13 cellular contexts compared by ENCODE assay signal in the genomic region with DNA sequence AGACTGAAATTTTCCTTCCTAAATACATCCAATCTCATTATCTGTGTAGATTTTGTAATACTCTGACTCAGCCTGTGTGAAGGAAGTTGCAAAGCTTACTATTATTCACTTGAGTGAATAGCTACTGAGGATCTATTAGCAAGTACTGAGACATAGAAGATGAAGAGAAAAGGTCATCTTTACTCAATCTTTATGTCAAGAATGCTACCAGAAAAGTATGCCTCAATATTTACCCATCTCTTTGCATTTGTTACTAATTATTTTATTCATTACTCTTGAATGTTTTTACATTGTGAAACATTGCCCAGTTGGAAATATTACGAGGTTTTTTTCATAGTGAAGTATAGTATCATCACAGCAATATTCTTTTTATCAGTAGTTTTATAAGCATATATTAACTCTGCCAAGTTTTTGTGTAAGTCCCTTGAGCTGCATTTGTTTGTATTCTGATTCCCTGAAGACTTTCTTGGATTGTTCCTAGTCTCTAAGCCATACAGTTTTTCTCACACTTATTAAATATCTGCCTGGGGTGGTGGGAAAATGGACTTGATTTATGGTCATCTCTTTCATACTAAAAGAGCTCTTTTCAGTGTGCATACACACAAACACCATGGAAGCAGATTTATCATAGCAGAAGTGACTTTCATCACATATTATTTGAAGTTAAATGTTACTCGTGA.
DNase-seq lines count a peak whose midpoint lies in the region; TF ChIP-seq lines count a peak whose summit lies in the region.
"Had no signal": no experiment of that assay in that cellular context is flagged by ENCODE, and none has a peak within 500 bp of the region (broad histone marks: within the 10 kb centered on the region; RNA-seq: fewer than 3 reads in every experiment).

No MANE protein-coding gene starts in this region.

- no peak for TF ChIP-seq CTCF in choroid plexus epithelial cell (conservative IDR thresholded peaks at IDR 0.05; ENCODE audit: low read depth, low read length)
- no peak for TF ChIP-seq CTCF in ascending aorta (IDR thresholded peaks at IDR 0.05)

- no peaks in the 10 kb centered on the region for H3K9me3 ChIP-seq in ascending aorta
- H3K9me3 ChIP-seq: tibial nerve had no signal

- no peaks in the 10 kb centered on the region for H3K27me3 Mint-ChIP-seq in activated T-helper 2 cell treated with anti-CD3 and anti-CD28 coated beads, Interferon-gamma antibody, Interleukin-2, Interleukin-4, amounts not matched to agents 10 μg/mL and 5 μg/mL and 100 μg/mL, durations not matched to agents 14 hours and 24 hours and 36 hours (ENCODE audit: low read depth)

- peaks cover 0 to 11% of the 10 kb centered on the region in 2 donors for H3K4me1 ChIP-seq in ascending aorta

- H3K4me3 ChIP-seq in choroid plexus epithelial cell (ENCODE audit: low read depth, low read length) (no peak overlapping the region), ascending aorta (no peak overlapping the region)
- H3K4me3 ChIP-seq: tibial nerve had no signal

- H3K9me3 Mint-ChIP-seq in activated T-helper 2 cell treated with anti-CD3 and anti-CD28 coated beads, Interferon-gamma antibody, Interleukin-2, Interleukin-4, amounts not matched to agents 10 μg/mL and 5 μg/mL and 100 μg/mL, durations not matched to agents 14 hours and 24 hours and 36 hours = no peaks in the 10 kb centered on the region
- H3K9me3 Mint-ChIP-seq: activated T-cell treated with anti-CD3 and anti-CD28 coated beads, Interleukin-2, amount 50 U/mL, for 4 hours had no signal

- peak; percentile 89 for DNase-seq in EH (ENCODE audit: low read depth)
- DNase-seq in NOMO-1 treated with DMSO at 0.1 percent for 48 hours (lab: John Stamatoyannopoulos, UW; ENCODE audit: unreplicated experiment) = peak; percentile 68
- DNase-seq in choroid plexus epithelial cell (ENCODE audit: low read depth) = peak; percentile 87
- peak; percentile 87 for DNase-seq in renal cortical epithelial cell (ENCODE audit: low read depth)
- no peak for DNase-seq in amniotic stem cell (lab: John Stamatoyannopoulos, UW)
- DNase-seq in activated T-helper 2 cell treated with anti-CD3 and anti-CD28 coated beads, Interferon-gamma antibody, Interleukin-2, Interleukin-4, amounts not matched to agents 10 μg/mL and 5 μg/mL and 100 μg/mL, durations not matched to agents 14 hours and 24 hours and 36 hours (ENCODE audit: low spot score) = no peak
- no peak for DNase-seq in ascending aorta (ENCODE audit: low spot score in 2 of 2)
- DNase-seq in NCI-H345 (lab: John Stamatoyannopoulos, UW) = no peak
- DNase-seq: activated T-cell treated with anti-CD3 and anti-CD28 coated beads, Interleukin-2, amount 50 U/mL, for 4 hours; DMS 273 treated with DMSO at 0.1 percent for 48 hours; hippocampal formation; NCI-H1930 had no signal

- H3K36me3 Mint-ChIP-seq in activated T-helper 2 cell treated with anti-CD3 and anti-CD28 coated beads, Interferon-gamma antibody, Interleukin-2, Interleukin-4, amounts not matched to agents 10 μg/mL and 5 μg/mL and 100 μg/mL, durations not matched to agents 14 hours and 24 hours and 36 hours (ENCODE audit: low read depth) = no peaks in the 10 kb centered on the region

- intact Hi-C loops in activated T-helper 2 cell treated with anti-CD3 and anti-CD28 coated beads, Interferon-gamma antibody, Interleukin-2, Interleukin-4, amounts not matched to agents 10 μg/mL and 5 μg/mL and 100 μg/mL, durations not matched to agents 14 hours and 24 hours and 36 hours (cut with micrococcal nuclease) = no loop called here
- intact Hi-C loops in ascending aorta (cut with DNase I) = loop anchor here (10.0 kb wide), 1 partner anchor 227 kb away; no protein-coding TSS in a partner anchor

- no peaks in the 10 kb centered on the region for H3K36me3 ChIP-seq in ascending aorta
- H3K36me3 ChIP-seq: tibial nerve had no signal

- peaks cover 7% of the 10 kb centered on the region for H3K4me1 Mint-ChIP-seq in activated T-helper 2 cell treated with anti-CD3 and anti-CD28 coated beads, Interferon-gamma antibody, Interleukin-2, Interleukin-4, amounts not matched to agents 10 μg/mL and 5 μg/mL and 100 μg/mL, durations not matched to agents 14 hours and 24 hours and 36 hours (ENCODE audit: low read depth)

- H3K27ac Mint-ChIP-seq in activated T-helper 2 cell treated with anti-CD3 and anti-CD28 coated beads, Interferon-gamma antibody, Interleukin-2, Interleukin-4, amounts not matched to agents 10 μg/mL and 5 μg/mL and 100 μg/mL, durations not matched to agents 14 hours and 24 hours and 36 hours = no peak overlapping the region

- no peak overlapping the region for H3K27ac ChIP-seq in ascending aorta
- H3K27ac ChIP-seq: tibial nerve had no signal

- no peak overlapping the region for H3K4me3 Mint-ChIP-seq in activated T-helper 2 cell treated with anti-CD3 and anti-CD28 coated beads, Interferon-gamma antibody, Interleukin-2, Interleukin-4, amounts not matched to agents 10 μg/mL and 5 μg/mL and 100 μg/mL, durations not matched to agents 14 hours and 24 hours and 36 hours (ENCODE audit: low read depth)
- H3K4me3 Mint-ChIP-seq: activated T-cell treated with anti-CD3 and anti-CD28 coated beads, Interleukin-2, amount 50 U/mL, for 4 hours had no signal

- H3K27me3 ChIP-seq in ascending aorta = no peaks in the 10 kb centered on the region
- H3K27me3 ChIP-seq: tibial nerve had no signal

Comparison
In these comparisons a context has a peak if more than half of its experiments do, and no peak if none do; other contexts are left out.
1. DNase-seq: peak in EH (single experiment), NOMO-1 treated with DMSO at 0.1 percent for 48 hours (single experiment), choroid plexus epithelial cell (single experiment) and renal cortical epithelial cell (single experiment); none in amniotic stem cell (single experiment), activated T-helper 2 cell treated with anti-CD3 and anti-CD28 coated beads, Interferon-gamma antibody, Interleukin-2, Interleukin-4, amounts not matched to agents 10 μg/mL and 5 μg/mL and 100 μg/mL, durations not matched to agents 14 hours and 24 hours and 36 hours (single experiment), ascending aorta (0 of 2) and NCI-H345 (single experiment).